Comparison of ENCODE assay signal across 26 cellular contexts in genomic region chr16:28874406-28874805, GRCh38.
"Had no signal": no experiment of that assay in that cellular context is flagged by ENCODE, and none has a peak within 500 bp of the region (broad histone marks: within the 10 kb centered on the region; RNA-seq: fewer than 3 reads in every experiment).

No MANE protein-coding gene starts in this region.

- DNase-seq: effector CD4-positive, alpha-beta T cell; endodermal cell; erythroblast; foreskin keratinocyte; head of caudate nucleus; kidney; left cardiac atrium; left ventricle myocardium inferior; mesenchymal stem cell; midbrain; nucleus accumbens; pancreas; sigmoid colon; small intestine; stimulated activated CD4-positive, alpha-beta T cell treated with anti-CD3 and anti-CD28 coated beads, Interleukin-2, amount 100 ng/mL, for 48 hours; tibial artery; upper lobe of left lung; uterus had no signal

- H3K79me2 ChIP-seq: hepatocyte had no signal

- H3K9ac ChIP-seq: neural progenitor cell had no signal

- H3K4me1 ChIP-seq: foreskin keratinocyte, prostate gland had no signal

- H3K27ac ChIP-seq: coronary artery, foreskin keratinocyte, hepatocyte, left ventricle myocardium inferior, neural progenitor cell, pancreas, prostate gland, sigmoid colon, tibial artery, upper lobe of left lung, uterus had no signal

- H3K9me3 Mint-ChIP-seq: endodermal cell; natural killer cell treated with Interleukin-12 subunit alpha and Interleukin-12 subunit beta and Interleukin-15 and Interleukin-18, amount 100 ng/mL, for 72 hours; neural progenitor cell; stimulated activated naive CD8-positive, alpha-beta T cell treated with anti-CD3 and anti-CD28 coated beads, Interleukin-15, Interleukin-2, amounts not matched to agents 100 ng/mL and 50 ng/mL, for 24 hours had no signal

- H3K27me3 ChIP-seq: foreskin keratinocyte, hepatocyte, neural progenitor cell, pancreas, sigmoid colon, tibial artery, upper lobe of left lung, uterus had no signal

- H3K4me3 Mint-ChIP-seq: endodermal cell; natural killer cell treated with Interleukin-12 subunit alpha and Interleukin-12 subunit beta and Interleukin-15 and Interleukin-18, amount 100 ng/mL, for 72 hours; neural progenitor cell; stimulated activated naive CD8-positive, alpha-beta T cell treated with anti-CD3 and anti-CD28 coated beads, Interleukin-15, Interleukin-2, amounts not matched to agents 100 ng/mL and 50 ng/mL, for 24 hours had no signal

- H2AFZ ChIP-seq: hepatocyte, neural progenitor cell had no signal

- H3K27me3 Mint-ChIP-seq: natural killer cell treated with Interleukin-12 subunit alpha and Interleukin-12 subunit beta and Interleukin-15 and Interleukin-18, amount 100 ng/mL, for 72 hours; stimulated activated naive CD8-positive, alpha-beta T cell treated with anti-CD3 and anti-CD28 coated beads, Interleukin-15, Interleukin-2, amounts not matched to agents 100 ng/mL and 50 ng/mL, for 24 hours had no signal

- H3K36me3 ChIP-seq: neural progenitor cell, uterus had no signal

- H3K27ac Mint-ChIP-seq: endodermal cell; natural killer cell treated with Interleukin-12 subunit alpha and Interleukin-12 subunit beta and Interleukin-15 and Interleukin-18, amount 100 ng/mL, for 72 hours; neural progenitor cell; stimulated activated naive CD8-positive, alpha-beta T cell treated with anti-CD3 and anti-CD28 coated beads, Interleukin-15, Interleukin-2, amounts not matched to agents 100 ng/mL and 50 ng/mL, for 24 hours had no signal

- H3K9me3 ChIP-seq: left ventricle myocardium inferior, pancreas, prostate gland, sigmoid colon, tibial artery, upper lobe of left lung, uterus had no signal

- H3K4me3 ChIP-seq: coronary artery, hepatocyte, left ventricle myocardium inferior, lung, neural progenitor cell, pancreas, prostate gland, sigmoid colon, tibial artery, upper lobe of left lung, uterus had no signal

- FAIRE-seq: endothelial cell of umbilical vein, kidney, pancreas, small intestine had no signal

- H3K4me2 ChIP-seq: hepatocyte, neural progenitor cell had no signal

- ATAC-seq: foreskin keratinocyte had no signal
